ENCODE assay signal across 1 cellular context in genomic region chr16:75462804-75463203, GRCh38.
TF ChIP-seq lines count a peak whose summit lies in the region.

No MANE protein-coding gene starts in this region.

TF ChIP-seq in WTC11, 78 proteins besides CTCF, POLR2A, EP300 and RAD21 (continued from another document):
- TF ChIP-seq, protein P1, sequence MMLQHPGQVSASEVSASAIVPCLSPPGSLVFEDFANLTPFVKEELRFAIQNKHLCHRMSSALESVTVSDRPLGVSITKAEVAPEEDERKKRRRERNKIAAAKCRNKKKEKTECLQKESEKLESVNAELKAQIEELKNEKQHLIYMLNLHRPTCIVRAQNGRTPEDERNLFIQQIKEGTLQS (CRISPR knock-in tag; conservative IDR thresholded peaks at IDR 0.05), result no peak
